In the genomic region with DNA sequence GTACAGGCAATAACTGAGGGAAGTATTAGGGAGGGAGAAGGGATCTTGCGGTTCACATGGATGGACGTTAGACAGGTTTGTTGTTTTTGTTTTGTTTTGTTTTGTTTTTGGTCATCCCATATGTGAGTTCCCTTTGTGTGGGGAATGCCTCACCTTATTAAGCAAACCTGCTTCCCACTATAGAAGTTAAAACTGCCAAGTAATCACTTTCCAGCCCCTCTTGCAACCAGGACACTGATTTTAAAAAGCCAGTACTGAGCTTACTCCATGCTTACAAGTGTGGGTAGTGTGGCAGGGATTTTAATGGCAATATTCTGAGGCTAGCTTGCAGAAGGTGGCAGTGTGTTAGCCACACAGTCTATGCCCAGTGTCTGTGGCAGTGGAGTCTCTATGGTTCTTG, we compare ENCODE assay signal across 2 cellular contexts.
TF ChIP-seq lines count a peak whose summit lies in the region.

No MANE protein-coding gene starts in this region.

TF ChIP-seq in GM12891, 5 proteins besides CTCF, POLR2A, EP300 and RAD21 (continued from another document):
- TF ChIP-seq SPI1 (IDR thresholded peaks at IDR 0.05; ENCODE audit: low read depth, low read length) (no peak), PAX5 (IDR thresholded peaks at IDR 0.05; ENCODE audit: insufficient read depth, low read length, severe bottlenecking) (no peak), POLR2AphosphoS5 (IDR thresholded peaks at IDR 0.05; ENCODE audit: low read depth, low read length) (no peak), POU2F2 (IDR thresholded peaks at IDR 0.05; ENCODE audit: low read depth, low read length) (no peak)

TF ChIP-seq in IMR-90, 13 proteins besides CTCF, POLR2A, EP300 and RAD21:
- TF ChIP-seq RCOR1 (IDR thresholded peaks at IDR 0.05; ENCODE audit: insufficient replicate concordance, low read length) (no peak), SMC3 (IDR thresholded peaks at IDR 0.05; ENCODE audit: low read depth, low read length) (no peak), MAFK (IDR thresholded peaks at IDR 0.05; ENCODE audit: low read depth, low read length) (peak; percentile 75), CEBPB (IDR thresholded peaks at IDR 0.05; ENCODE audit: low read depth, low read length) (no peak), MAZ (IDR thresholded peaks at IDR 0.05; ENCODE audit: borderline replicate concordance, low read depth, low read length) (no peak), RFX5 (IDR thresholded peaks at IDR 0.05; ENCODE audit: low read depth, low read length) (no peak), MXI1 (IDR thresholded peaks at IDR 0.05; ENCODE audit: borderline replicate concordance, low read depth, low read length) (no peak)
- TF ChIP-seq, protein P1, sequence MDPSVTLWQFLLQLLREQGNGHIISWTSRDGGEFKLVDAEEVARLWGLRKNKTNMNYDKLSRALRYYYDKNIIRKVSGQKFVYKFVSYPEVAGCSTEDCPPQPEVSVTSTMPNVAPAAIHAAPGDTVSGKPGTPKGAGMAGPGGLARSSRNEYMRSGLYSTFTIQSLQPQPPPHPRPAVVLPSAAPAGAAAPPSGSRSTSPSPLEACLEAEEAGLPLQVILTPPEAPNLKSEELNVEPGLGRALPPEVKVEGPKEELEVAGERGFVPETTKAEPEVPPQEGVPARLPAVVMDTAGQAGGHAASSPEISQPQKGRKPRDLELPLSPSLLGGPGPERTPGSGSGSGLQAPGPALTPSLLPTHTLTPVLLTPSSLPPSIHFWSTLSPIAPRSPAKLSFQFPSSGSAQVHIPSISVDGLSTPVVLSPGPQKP (IDR thresholded peaks at IDR 0.05; ENCODE audit: borderline replicate concordance, low read depth, low read length) = no peak
